8 cellular contexts compared by ENCODE assay signal in the genomic region with DNA sequence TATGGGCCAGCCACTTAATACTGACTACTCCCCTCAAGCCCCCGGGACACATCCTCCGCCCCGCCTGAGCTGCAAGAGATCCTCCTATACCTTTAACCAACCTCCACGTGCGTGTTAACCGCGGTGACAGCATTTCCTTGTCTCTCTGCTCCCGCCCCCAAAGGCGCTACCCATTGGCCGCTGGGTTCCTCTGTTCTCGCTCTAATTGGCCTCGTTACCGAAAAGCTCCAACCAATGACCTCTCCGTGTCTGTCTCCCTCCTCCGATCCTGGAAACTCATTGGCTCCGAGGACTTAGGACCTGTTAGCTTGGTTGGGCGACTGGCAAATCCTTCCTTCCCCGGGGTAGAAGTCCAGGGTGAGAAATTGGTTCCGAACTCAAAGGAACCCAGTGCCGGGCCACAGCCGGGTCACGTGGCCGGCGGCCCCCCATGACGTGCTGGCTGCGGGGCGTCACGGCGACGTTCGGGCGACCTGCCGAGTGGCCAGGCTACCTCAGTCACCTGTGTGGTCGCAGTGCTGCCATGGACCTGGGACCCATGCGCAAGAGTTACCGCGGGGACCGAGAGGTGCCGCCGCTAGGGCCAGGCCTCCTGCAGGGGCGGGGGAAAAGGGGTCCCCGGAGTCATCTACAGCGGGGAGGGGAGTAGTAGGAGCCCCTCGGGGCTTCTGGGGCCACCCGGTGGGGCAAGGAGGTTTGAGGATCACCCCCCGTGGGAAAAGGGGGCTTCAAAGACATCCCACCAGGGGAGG. TPM values are rescaled to one million over a fixed set of nuclear protein-coding genes. Genes with fewer than 3 reads are reported as not detected.
DNase-seq lines count a peak whose midpoint lies in the region; ATAC-seq and TF ChIP-seq lines count a peak whose summit lies in the region.

A gene (plus strand): TSS at position 326 of the 752 bp plus-strand sequence. CDS start 105 bp downstream, at position 431.

- H3K4me3 Mint-ChIP-seq in activated CD4-positive, alpha-beta T cell treated with anti-CD3 and anti-CD28 coated beads for 36 hours: peak within 1 kb of the TSS; percentile 95

- H3K27ac Mint-ChIP-seq in activated CD4-positive, alpha-beta T cell treated with anti-CD3 and anti-CD28 coated beads for 36 hours: peak within 1 kb of the TSS; percentile 91

- H3K36me3 Mint-ChIP-seq in activated CD4-positive, alpha-beta T cell treated with anti-CD3 and anti-CD28 coated beads for 36 hours (ENCODE audit: low read depth): peaks cover 22% of the 10 kb centered on the region

- peak; percentile 93 for ATAC-seq in HG03439 (IDR thresholded peaks at IDR 0.05; ENCODE audit: unreplicated experiment)
- peak; percentile 99 for ATAC-seq in activated CD4-positive, alpha-beta T cell treated with anti-CD3 and anti-CD28 coated beads for 36 hours

- peaks cover 64% of the 10 kb centered on the region for H3K4me1 Mint-ChIP-seq in activated CD4-positive, alpha-beta T cell treated with anti-CD3 and anti-CD28 coated beads for 36 hours

- CTCF ChIA-PET in activated CD4-positive, alpha-beta T cell treated with anti-CD3 and anti-CD28 coated beads for 36 hours (lab: Charles Lee): interaction anchor here (0.6 to 12.5 kb wide), 22 partner anchors 9 to 968 kb away, joined by 3 to 222 read pairs (median 4); a partner anchor contains a TSS

- H3K4me3 ChIP-seq in choroid plexus epithelial cell (ENCODE audit: low read depth, low read length): peak within 1 kb of the TSS; percentile 85

- peak; percentile 67 for TF ChIP-seq POLR2A in GM19193 (IDR thresholded peaks at IDR 0.05; ENCODE audit: extremely low read depth, insufficient read depth, insufficient read length)

- intact Hi-C loops in activated CD4-positive, alpha-beta T cell treated with anti-CD3 and anti-CD28 coated beads for 36 hours (cut with DNase I, micrococcal nuclease): loop anchor here (1.0 to 10.0 kb wide), 9 partner anchors 29 to 1017 kb away; a partner anchor contains a TSS

- no peak for TF ChIP-seq CTCF in choroid plexus epithelial cell (conservative IDR thresholded peaks at IDR 0.05; ENCODE audit: low read depth, low read length)

- H3K27me3 Mint-ChIP-seq in activated CD4-positive, alpha-beta T cell treated with anti-CD3 and anti-CD28 coated beads for 36 hours: no peaks in the 10 kb centered on the region

- peak; percentile 99 for DNase-seq in Ammon's horn (ENCODE audit: low spot score)
- peak; percentile 100 for DNase-seq in NCI-H510A treated with DMSO at 0.1 percent for 48 hours (lab: John Stamatoyannopoulos, UW)
- DNase-seq in activated CD4-positive, alpha-beta T cell treated with anti-CD3 and anti-CD28 coated beads for 36 hours: peak; percentile 98
- peak; percentile 99 for DNase-seq in choroid plexus epithelial cell (ENCODE audit: low read depth)
- peak; percentile 98 for DNase-seq in kidney glomerular epithelial cell (lab: John Stamatoyannopoulos, UW)
- DNase-seq in stimulated activated CD4-positive, alpha-beta T cell treated with anti-CD3 and anti-CD28 coated beads, Interleukin-1b, Interleukin-23, amount 100 ng/mL, for 1 hour (ENCODE audit: low read depth in 2 of 2): peak; percentile 76 to 83

- peaks cover 3% of the 10 kb centered on the region for H3K9me3 Mint-ChIP-seq in activated CD4-positive, alpha-beta T cell treated with anti-CD3 and anti-CD28 coated beads for 36 hours (ENCODE audit: low read depth)

- POLR2A ChIA-PET in activated CD4-positive, alpha-beta T cell treated with anti-CD3 and anti-CD28 coated beads for 36 hours (lab: Charles Lee): interaction anchor here (0.9 to 3.9 kb wide), 6 partner anchors 9 to 104 kb away, joined by 3 to 15 read pairs (median 6); a partner anchor contains a TSS

RNA-seq across cellular contexts. Expression of the gene that starts here (rescaled TPM):
- total RNA-seq in activated CD4-positive, alpha-beta T cell treated with anti-CD3 and anti-CD28 coated beads for 36 hours: 10 to 100 TPM; 29.7 to 41.0 TPM

Comparison
In these comparisons a context has a peak if more than half of its experiments do, and no peak if none do; other contexts are left out.
1. Peak in every context shown above with its lines: DNase-seq, ATAC-seq and H3K4me3 ChIP-seq.